Comparison of ENCODE assay signal across 1 cellular context in genomic region chr17:80422981-80423380, GRCh38.
TF ChIP-seq lines count a peak whose summit lies in the region.

No MANE protein-coding gene starts in this region.

TF ChIP-seq in GM12878, 131 proteins besides CTCF, POLR2A, EP300 and RAD21:
- TF ChIP-seq ZNF217 (IDR thresholded peaks at IDR 0.05), result no peak
- no peak for TF ChIP-seq RAD51 (IDR thresholded peaks at IDR 0.05)
- no peak for TF ChIP-seq PRDM15 (CRISPR knock-in tag; IDR thresholded peaks at IDR 0.05)
- no peak for TF ChIP-seq ATF2 (IDR thresholded peaks at IDR 0.05; ENCODE audit: low read length)
- no peak for TF ChIP-seq ETV6 (conservative IDR thresholded peaks at IDR 0.05 in 1 of 2, IDR thresholded peaks at IDR 0.05 in 1 of 2; ENCODE audit: borderline replicate concordance in 1 of 2, low read depth in 1 of 2)
- TF ChIP-seq ZNF207 (IDR thresholded peaks at IDR 0.05; ENCODE audit: borderline replicate concordance), result no peak
- no peak for TF ChIP-seq USF1 (IDR thresholded peaks at IDR 0.05; ENCODE audit: borderline replicate concordance, extremely low read length, insufficient read depth, low read depth, low read length)
- TF ChIP-seq SMARCA5 (IDR thresholded peaks at IDR 0.05), result no peak
- TF ChIP-seq SREBF1 (IDR thresholded peaks at IDR 0.05; ENCODE audit: low read length), result no peak
